In the genomic region with DNA sequence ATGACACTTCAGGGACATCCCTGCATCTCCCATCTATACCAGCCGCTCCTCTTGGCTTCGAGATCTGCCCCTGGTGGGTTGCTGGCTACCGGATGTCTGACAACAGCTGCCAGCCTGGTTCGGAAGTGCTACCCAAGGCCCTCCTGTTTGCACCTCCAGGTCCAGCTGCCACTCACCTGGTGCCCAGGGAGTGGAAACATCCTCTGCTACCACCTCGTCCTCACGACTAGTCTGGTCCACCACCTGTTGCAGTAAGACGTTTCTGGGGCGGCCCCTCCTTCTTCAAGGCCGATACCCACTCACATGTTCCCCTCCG, we compare ENCODE assay signal across 19 cellular contexts. TPM values are rescaled to one million over a fixed set of nuclear protein-coding genes. Genes with fewer than 3 reads are reported as not detected.
DNase-seq lines count a peak whose midpoint lies in the region; ATAC-seq, FAIRE-seq and TF ChIP-seq lines count a peak whose summit lies in the region.
"Had no signal": no experiment of that assay in that cellular context is flagged by ENCODE, and none has a peak within 500 bp of the region (broad histone marks: within the 10 kb centered on the region; RNA-seq: fewer than 3 reads in every experiment).

No MANE protein-coding gene starts in this region.

- H3K36me3 ChIP-seq in neuronal stem cell (replicated peaks in 1 of 2; ENCODE audit: control insufficient read depth in 2 of 2, insufficient read depth in 2 of 2, low read length in 2 of 2): no peaks in the 10 kb centered on the region
- H3K36me3 ChIP-seq: HAP-1, SJSA1 had no signal

- no peak overlapping the region for H3K27ac Mint-ChIP-seq in chondrocyte (ENCODE audit: unreplicated experiment)
- H3K27ac Mint-ChIP-seq in WTC11: no peak overlapping the region
- H3K27ac Mint-ChIP-seq: IgD-negative memory B cell had no signal

- no peak overlapping the region for H2BK120ac ChIP-seq in neuronal stem cell (ENCODE audit: low read depth, low read length)

- H3K4me1 Mint-ChIP-seq in chondrocyte (ENCODE audit: low read depth) (no peaks in the 10 kb centered on the region), WTC11 (peaks cover 2% of the 10 kb centered on the region; the same call in 1 of the 2 replicates)

- H3K9me3 Mint-ChIP-seq in chondrocyte (ENCODE audit: low read depth) (no peaks in the 10 kb centered on the region), WTC11 (no peaks in the 10 kb centered on the region)
- H3K9me3 Mint-ChIP-seq: IgD-negative memory B cell had no signal

- POLR2A ChIA-PET in WTC11 (lab: Charles Lee): no interaction called here

- H4K8ac ChIP-seq in neuronal stem cell (ENCODE audit: low read depth, low read length): no peak overlapping the region

- no peak for ATAC-seq in WTC11

- H3K27ac ChIP-seq in neuronal stem cell (replicated peaks; ENCODE audit: low read length): no peak overlapping the region
- H3K27ac ChIP-seq: 22Rv1, C4-2B, HL-60, SJSA1 had no signal

- H3K4ac ChIP-seq in neuronal stem cell (ENCODE audit: low read length): no peak overlapping the region

- CTCF ChIA-PET in WTC11 (lab: Charles Lee): interaction anchor here (0.7 to 1.9 kb wide), 3 partner anchors 8 to 96 kb away, joined by 3 to 5 read pairs (median 3); partner anchors contain the start of gene PCMTD2

- peaks cover 0 to 43% (median 2%) of the 10 kb centered on the region in 3 experiments for H3K27me3 ChIP-seq in neuronal stem cell (ENCODE audit: control insufficient read depth in 3 of 3, insufficient read depth in 3 of 3, low read depth in 1 of 3, low read length in 3 of 3)

- H3K4me1 ChIP-seq in neuronal stem cell (ENCODE audit: control insufficient read depth in 2 of 2, insufficient read depth in 1 of 2, low read depth in 1 of 2, low read length in 2 of 2): no peaks in the 10 kb centered on the region
- H3K4me1 ChIP-seq: HAP-1, SJSA1 had no signal

- H3K9me3 ChIP-seq in neuronal stem cell (replicated peaks in 1 of 2; ENCODE audit: control insufficient read depth in 2 of 2, insufficient read depth in 1 of 2, low read depth in 1 of 2, low read length in 2 of 2): no peaks in the 10 kb centered on the region
- H3K9me3 ChIP-seq: HAP-1, SJSA1 had no signal

- H2BK5ac ChIP-seq in neuronal stem cell (ENCODE audit: low read length): no peak overlapping the region

- peak; percentile 16 for DNase-seq in NCI-H2171 treated with DMSO at 0.1 percent for 48 hours (lab: John Stamatoyannopoulos, UW)
- DNase-seq in NCI-H2171 (lab: John Stamatoyannopoulos, UW): no peak
- peak; percentile 41 for DNase-seq in D341Med (ENCODE audit: low spot score)
- peak; percentile 59 for DNase-seq in chondrocyte (ENCODE audit: low spot score)
- DNase-seq in neuronal stem cell (ENCODE audit: low spot score): no peak
- DNase-seq in NCI-H524 (lab: John Stamatoyannopoulos, UW): no peak
- DNase-seq in WTC11 (ENCODE audit: low spot score): no peak
- DNase-seq in D721Med (ENCODE audit: insufficient read length, low spot score): no peak
- DNase-seq: DND-41, Karpas-422, NCI-H1417 treated with DMSO at 0.1 percent for 48 hours, NCI-H2029, NCI-H446 treated with DMSO at 0.1 percent for 48 hours had no signal

- H2BK12ac ChIP-seq in neuronal stem cell (ENCODE audit: low read length): peak overlapping the region; percentile 14

- TF ChIP-seq CTCF in chondrocyte (IDR thresholded peaks at IDR 0.05) (no peak), WTC11 (IDR thresholded peaks at IDR 0.05) (no peak), D721Med (IDR thresholded peaks at IDR 0.05; ENCODE audit: insufficient read depth, missing control alignments) (no peak)

- WGBS in neuronal stem cell (ENCODE audit: extremely low coverage in 2 of 2, insufficient read length in 2 of 2, insufficient replicate concordance in 1 of 2), 2 donors: no CpG with 5 or more reads among the region's 10 CpGs

- H3K4me2 ChIP-seq in neuronal stem cell (ENCODE audit: insufficient read depth, low read length, poor library complexity, severe bottlenecking): no peak overlapping the region

- H2AK5ac ChIP-seq in neuronal stem cell (ENCODE audit: low read depth, low read length): no peak overlapping the region

- H2BK15ac ChIP-seq in neuronal stem cell (ENCODE audit: low read length): no peak overlapping the region

- no peak overlapping the region for H4K91ac ChIP-seq in neuronal stem cell (ENCODE audit: low read depth, low read length, poor library complexity)

- H3K23ac ChIP-seq in neuronal stem cell (ENCODE audit: low read depth, low read length, poor library complexity): no peak overlapping the region

- no peak overlapping the region for H3K4me3 ChIP-seq in neuronal stem cell (ENCODE audit: low read length in 2 of 2)
- H3K4me3 ChIP-seq: HAP-1, SJSA1 had no signal

- no peak overlapping the region for H3K9ac ChIP-seq in neuronal stem cell (ENCODE audit: low read depth, low read length, poor library complexity)

- H3K18ac ChIP-seq in neuronal stem cell (ENCODE audit: low read length): no peak overlapping the region

- FAIRE-seq in D721Med (lab: Jason Lieb, UNC): no peak

- H3K27me3 Mint-ChIP-seq in chondrocyte (ENCODE audit: low read depth) (peaks cover 42% of the 10 kb centered on the region), WTC11 (ENCODE audit: low read depth) (peaks cover 11% of the 10 kb centered on the region)

- no peak overlapping the region for H3K14ac ChIP-seq in neuronal stem cell (ENCODE audit: low read length)

- H3K79me1 ChIP-seq in neuronal stem cell (ENCODE audit: low read depth, low read length): no peaks in the 10 kb centered on the region

- H2AFZ ChIP-seq in neuronal stem cell (ENCODE audit: low read length): no peak overlapping the region

- H3K4me3 Mint-ChIP-seq in chondrocyte (ENCODE audit: unreplicated experiment): no peak overlapping the region
- no peak overlapping the region for H3K4me3 Mint-ChIP-seq in WTC11

- H3K36me3 Mint-ChIP-seq in chondrocyte (ENCODE audit: low read depth) (peaks cover 1% of the 10 kb centered on the region), WTC11 (no peaks in the 10 kb centered on the region)

TF ChIP-seq in WTC11, 78 proteins besides CTCF, POLR2A, EP300 and RAD21:
- TF ChIP-seq RORB (CRISPR knock-in tag; IDR thresholded peaks at IDR 0.05) (no peak), MYBL2 (CRISPR knock-in tag; IDR thresholded peaks at IDR 0.05) (no peak)
- TF ChIP-seq, protein P1, sequence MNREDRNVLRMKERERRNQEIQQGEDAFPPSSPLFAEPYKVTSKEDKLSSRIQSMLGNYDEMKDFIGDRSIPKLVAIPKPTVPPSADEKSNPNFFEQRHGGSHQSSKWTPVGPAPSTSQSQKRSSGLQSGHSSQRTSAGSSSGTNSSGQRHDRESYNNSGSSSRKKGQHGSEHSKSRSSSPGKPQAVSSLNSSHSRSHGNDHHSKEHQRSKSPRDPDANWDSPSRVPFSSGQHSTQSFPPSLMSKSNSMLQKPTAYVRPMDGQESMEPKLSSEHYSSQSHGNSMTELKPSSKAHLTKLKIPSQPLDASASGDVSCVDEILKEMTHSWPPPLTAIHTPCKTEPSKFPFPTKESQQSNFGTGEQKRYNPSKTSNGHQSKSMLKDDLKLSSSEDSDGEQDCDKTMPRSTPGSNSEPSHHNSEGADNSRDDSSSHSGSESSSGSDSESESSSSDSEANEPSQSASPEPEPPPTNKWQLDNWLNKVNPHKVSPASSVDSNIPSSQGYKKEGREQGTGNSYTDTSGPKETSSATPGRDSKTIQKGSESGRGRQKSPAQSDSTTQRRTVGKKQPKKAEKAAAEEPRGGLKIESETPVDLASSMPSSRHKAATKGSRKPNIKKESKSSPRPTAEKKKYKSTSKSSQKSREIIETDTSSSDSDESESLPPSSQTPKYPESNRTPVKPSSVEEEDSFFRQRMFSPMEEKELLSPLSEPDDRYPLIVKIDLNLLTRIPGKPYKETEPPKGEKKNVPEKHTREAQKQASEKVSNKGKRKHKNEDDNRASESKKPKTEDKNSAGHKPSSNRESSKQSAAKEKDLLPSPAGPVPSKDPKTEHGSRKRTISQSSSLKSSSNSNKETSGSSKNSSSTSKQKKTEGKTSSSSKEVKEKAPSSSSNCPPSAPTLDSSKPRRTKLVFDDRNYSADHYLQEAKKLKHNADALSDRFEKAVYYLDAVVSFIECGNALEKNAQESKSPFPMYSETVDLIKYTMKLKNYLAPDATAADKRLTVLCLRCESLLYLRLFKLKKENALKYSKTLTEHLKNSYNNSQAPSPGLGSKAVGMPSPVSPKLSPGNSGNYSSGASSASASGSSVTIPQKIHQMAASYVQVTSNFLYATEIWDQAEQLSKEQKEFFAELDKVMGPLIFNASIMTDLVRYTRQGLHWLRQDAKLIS (CRISPR knock-in tag; IDR thresholded peaks at IDR 0.05; ENCODE audit: borderline replicate concordance): no peak
- TF ChIP-seq, protein P2, sequence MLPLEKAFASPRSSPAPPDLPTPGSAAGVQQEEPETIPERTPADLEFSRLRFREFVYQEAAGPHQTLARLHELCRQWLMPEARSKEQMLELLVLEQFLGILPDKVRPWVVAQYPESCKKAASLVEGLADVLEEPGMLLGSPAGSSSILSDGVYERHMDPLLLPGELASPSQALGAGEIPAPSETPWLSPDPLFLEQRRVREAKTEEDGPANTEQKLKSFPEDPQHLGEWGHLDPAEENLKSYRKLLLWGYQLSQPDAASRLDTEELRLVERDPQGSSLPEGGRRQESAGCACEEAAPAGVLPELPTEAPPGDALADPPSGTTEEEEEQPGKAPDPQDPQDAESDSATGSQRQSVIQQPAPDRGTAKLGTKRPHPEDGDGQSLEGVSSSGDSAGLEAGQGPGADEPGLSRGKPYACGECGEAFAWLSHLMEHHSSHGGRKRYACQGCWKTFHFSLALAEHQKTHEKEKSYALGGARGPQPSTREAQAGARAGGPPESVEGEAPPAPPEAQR (CRISPR knock-in tag; IDR thresholded peaks at IDR 0.05): no peak
TF ChIP-seq in WTC11: peak in this region for 0.

RNA-seq across cellular contexts. Expression of gene PCMTD2, which starts 8.3 kb away (rescaled TPM):
- 31.5 to 48.2 TPM (median 38.1 TPM) in 3 replicates for total RNA-seq in chondrocyte
- 40.9 TPM for polyA plus RNA-seq in neuronal stem cell (2013, experiment 1 of 2)
- 42.6 TPM for polyA plus RNA-seq in neuronal stem cell (2013, experiment 2 of 2)
- 50.9 to 61.1 TPM (median 57.7 TPM) in 3 replicates for total RNA-seq in WTC11 (2021)

Comparison
In these comparisons a context has a peak if more than half of its experiments do, and no peak if none do; other contexts are left out.
1. DNase-seq: peak in NCI-H2171 treated with DMSO at 0.1 percent for 48 hours (single experiment), D341Med (single experiment) and chondrocyte (single experiment); none in NCI-H2171 (single experiment), neuronal stem cell (single experiment), NCI-H524 (0 of 2), WTC11 (single experiment) and D721Med (single experiment).